ENCODE assay signal across 1 cellular context in the genomic region with DNA sequence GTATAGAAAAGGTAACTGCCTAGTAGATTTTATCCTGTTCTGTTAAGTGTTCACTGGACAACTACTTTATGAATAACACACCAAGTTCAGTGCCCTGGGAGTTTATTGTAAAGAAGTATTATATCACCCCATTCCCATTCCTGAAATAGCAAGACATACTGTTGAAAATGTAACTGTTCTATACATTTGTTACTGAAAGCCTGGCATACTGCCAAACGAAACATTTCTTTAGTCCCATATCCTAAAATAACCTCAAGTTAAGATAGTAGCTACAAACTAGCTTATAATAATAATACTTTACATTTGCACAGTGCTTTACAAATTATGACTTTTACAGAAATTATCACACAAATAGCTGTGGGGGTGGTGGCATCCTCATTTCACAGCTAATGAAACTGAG.
TF ChIP-seq lines count a peak whose summit lies in the region.

No MANE protein-coding gene starts in this region.

TF ChIP-seq in HepG2, 621 proteins besides CTCF, POLR2A, EP300 and RAD21:
- no peak for TF ChIP-seq ZNF772 (CRISPR knock-in tag; IDR thresholded peaks at IDR 0.05)
- TF ChIP-seq LCORL (IDR thresholded peaks at IDR 0.05): peak; percentile 74; the same call in 1 of the 2 replicates
- TF ChIP-seq LCORL (CRISPR knock-in tag; IDR thresholded peaks at IDR 0.05): no peak
- TF ChIP-seq ZNF136 (CRISPR knock-in tag; IDR thresholded peaks at IDR 0.05; ENCODE audit: low read depth): no peak
- TF ChIP-seq CEBPB (IDR thresholded peaks at IDR 0.05; ENCODE audit: borderline replicate concordance, low read depth, low read length): no peak
- TF ChIP-seq ZFY (CRISPR knock-in tag; IDR thresholded peaks at IDR 0.05): no peak
